26 cellular contexts compared by ENCODE assay signal in the genomic region with DNA sequence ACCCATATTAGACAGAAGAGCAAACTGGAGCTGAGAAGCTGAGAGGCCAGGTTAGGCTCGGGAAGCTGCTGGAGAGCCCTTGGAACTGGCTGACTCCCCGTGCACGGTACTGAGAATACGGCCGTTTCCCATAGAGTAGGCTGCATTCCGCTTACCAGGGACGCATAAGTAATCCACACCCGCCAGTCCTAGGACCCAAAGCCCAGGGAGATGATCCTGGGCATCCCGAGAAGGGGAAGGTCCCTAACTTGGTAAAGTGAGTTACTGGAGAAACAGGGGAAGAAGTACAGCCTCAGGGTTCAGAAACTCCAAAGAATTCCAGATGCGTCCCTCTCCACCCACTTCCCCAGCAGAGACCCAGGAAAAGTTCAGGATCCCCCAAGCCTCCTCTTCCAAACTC. TPM values are rescaled to one million over a fixed set of nuclear protein-coding genes. Genes with fewer than 3 reads are reported as not detected.
A peak's percentile ranks its signal among the peaks of the same experiment; 100 is the strongest.
DNase-seq lines count a peak whose midpoint lies in the region; ATAC-seq and TF ChIP-seq lines count a peak whose summit lies in the region.
"Had no signal": no experiment of that assay in that cellular context is flagged by ENCODE, and none has a peak within 500 bp of the region (broad histone marks: within the 10 kb centered on the region; RNA-seq: fewer than 3 reads in every experiment).

No MANE protein-coding gene starts in this region.

- TF ChIP-seq CTCF in H9 (conservative IDR thresholded peaks at IDR 0.05) = no peak
- TF ChIP-seq CTCF in WTC11 (IDR thresholded peaks at IDR 0.05) = no peak
- TF ChIP-seq CTCF in smooth muscle cell (IDR thresholded peaks at IDR 0.05; ENCODE audit: borderline replicate concordance, insufficient read depth, poor library complexity, severe bottlenecking) = no peak

- no peaks in the 10 kb centered on the region for H3K79me1 ChIP-seq in H9 (ENCODE audit: insufficient read depth, low read depth, low read length, poor library complexity, severe bottlenecking)

- no peak overlapping the region for H3K18ac ChIP-seq in H9 (ENCODE audit: insufficient read length, low read depth, low read length)

- H3K79me2 ChIP-seq in H9 (ENCODE audit: insufficient read depth, low read length) = no peaks in the 10 kb centered on the region
- H3K79me2 ChIP-seq in smooth muscle cell (ENCODE audit: low read depth) = no peaks in the 10 kb centered on the region

- H4K5ac ChIP-seq in H9 (ENCODE audit: insufficient read length, low read depth, low read length) = no peak overlapping the region

- H3K27ac Mint-ChIP-seq in H9 (no peak overlapping the region), WTC11 (no peak overlapping the region)
- H3K27ac Mint-ChIP-seq in activated CD8-positive, alpha-beta T cell treated with anti-CD3 and anti-CD28 coated beads, Interleukin-2, amount 10 ng/mL, durations not matched to agents 7 days and 5 days = no peak overlapping the region
- H3K27ac Mint-ChIP-seq: activated T-cell treated with anti-CD3 and anti-CD28 coated beads, Interleukin-2, amount 50 U/mL, for 24 hours; CD14-positive monocyte; effector memory CD8-positive, alpha-beta T cell; stimulated activated memory B cell treated with anti-CD40 and anti-IgM and Interleukin-4, amounts not matched to agents 10 μg/mL and 1 μg/mL and 100 μg/mL, for 72 hours; T-cell had no signal

- POLR2A ChIA-PET in WTC11 (lab: Charles Lee) = no interaction called here
- POLR2A ChIA-PET in activated CD8-positive, alpha-beta T cell treated with anti-CD3 and anti-CD28 coated beads, Interleukin-2, amount 10 ng/mL, durations not matched to agents 7 days and 5 days (lab: Charles Lee) = no interaction called here

- H3K9ac ChIP-seq in H9 (ENCODE audit: extremely low read depth, insufficient read length, low read length) = no peak overlapping the region
- no peak overlapping the region for H3K9ac ChIP-seq in iPS-20b (ENCODE audit: low read depth, low read length)
- H3K9ac ChIP-seq in smooth muscle cell (ENCODE audit: low read depth) = no peak overlapping the region

- H3T11ph ChIP-seq in H9 (ENCODE audit: low read length) = no peak overlapping the region

- no peak overlapping the region for H3K56ac ChIP-seq in H9 (ENCODE audit: insufficient read length, low read depth, low read length)

- peaks cover 11% of the 10 kb centered on the region for H3K23me2 ChIP-seq in H9 (ENCODE audit: insufficient read length, low read depth, low read length, poor library complexity, severe bottlenecking)

- peaks cover 37% of the 10 kb centered on the region for H3K27me3 ChIP-seq in H9 (ENCODE audit: insufficient read depth, low read length)
- H3K27me3 ChIP-seq in iPS-20b (ENCODE audit: insufficient read depth, low read length) = peaks cover 89% of the 10 kb centered on the region
- H3K27me3 ChIP-seq in smooth muscle cell (ENCODE audit: low read depth) = peaks cover 93% of the 10 kb centered on the region
- H3K27me3 ChIP-seq: testis had no signal

- H2BK5ac ChIP-seq in H9 (ENCODE audit: insufficient read length, low read length) = no peak overlapping the region

- peak; percentile 23 for ATAC-seq in WTC11
- no peak for ATAC-seq in activated CD8-positive, alpha-beta T cell treated with anti-CD3 and anti-CD28 coated beads, Interleukin-2, amount 10 ng/mL, durations not matched to agents 7 days and 5 days
- ATAC-seq: effector memory CD8-positive, alpha-beta T cell; stimulated activated memory B cell treated with anti-CD40 and anti-IgM and Interleukin-4, amounts not matched to agents 10 μg/mL and 1 μg/mL and 100 μg/mL, for 72 hours; T-cell had no signal

- peaks cover 26% of the 10 kb centered on the region in 2 experiments for H3K4me1 Mint-ChIP-seq in H9
- peaks cover 15% of the 10 kb centered on the region for H3K4me1 Mint-ChIP-seq in WTC11
- no peaks in the 10 kb centered on the region for H3K4me1 Mint-ChIP-seq in activated CD8-positive, alpha-beta T cell treated with anti-CD3 and anti-CD28 coated beads, Interleukin-2, amount 10 ng/mL, durations not matched to agents 7 days and 5 days (ENCODE audit: low read depth)
- H3K4me1 Mint-ChIP-seq: CD14-positive monocyte; stimulated activated memory B cell treated with anti-CD40 and anti-IgM and Interleukin-4, amounts not matched to agents 10 μg/mL and 1 μg/mL and 100 μg/mL, for 72 hours had no signal

- H3K36me3 Mint-ChIP-seq in H9 (ENCODE audit: insufficient read depth in 1 of 3, low read depth in 3 of 3) (no peaks in the 10 kb centered on the region; a peak in 1 of 7 replicates), WTC11 (no peaks in the 10 kb centered on the region)
- H3K36me3 Mint-ChIP-seq in activated CD8-positive, alpha-beta T cell treated with anti-CD3 and anti-CD28 coated beads, Interleukin-2, amount 10 ng/mL, durations not matched to agents 7 days and 5 days (ENCODE audit: low read depth) = no peaks in the 10 kb centered on the region
- H3K36me3 Mint-ChIP-seq: CD14-positive monocyte; stimulated activated memory B cell treated with anti-CD40 and anti-IgM and Interleukin-4, amounts not matched to agents 10 μg/mL and 1 μg/mL and 100 μg/mL, for 72 hours; T-cell had no signal

- H3K4me3 Mint-ChIP-seq in H9 (peak overlapping the region; percentile 67 to 86), WTC11 (peak overlapping the region; percentile 60)
- no peak overlapping the region for H3K4me3 Mint-ChIP-seq in activated CD8-positive, alpha-beta T cell treated with anti-CD3 and anti-CD28 coated beads, Interleukin-2, amount 10 ng/mL, durations not matched to agents 7 days and 5 days
- H3K4me3 Mint-ChIP-seq: activated T-cell treated with anti-CD3 and anti-CD28 coated beads, Interleukin-2, amount 50 U/mL, for 24 hours; effector memory CD8-positive, alpha-beta T cell; stimulated activated memory B cell treated with anti-CD40 and anti-IgM and Interleukin-4, amounts not matched to agents 10 μg/mL and 1 μg/mL and 100 μg/mL, for 72 hours; T-cell had no signal

- H3K4me1 ChIP-seq in H9 (ENCODE audit: insufficient read depth, low read length) = peaks cover 2% of the 10 kb centered on the region; the same call in 1 of the 2 replicates
- peaks cover 7% of the 10 kb centered on the region; the same call in 1 of the 2 replicates for H3K4me1 ChIP-seq in iPS-20b (ENCODE audit: insufficient read depth, low read length)
- H3K4me1 ChIP-seq in smooth muscle cell (ENCODE audit: low read depth) = peaks cover 4% of the 10 kb centered on the region
- H3K4me1 ChIP-seq: testis had no signal

- DNase-seq in H9 (no peak), WTC11 (ENCODE audit: low spot score) (no peak), smooth muscle cell (lab: John Stamatoyannopoulos, UW; ENCODE audit: unreplicated experiment) (no peak), DMS53 treated with DMSO at 0.1 percent for 48 hours (lab: John Stamatoyannopoulos, UW; ENCODE audit: unreplicated experiment) (no peak), cerebellar nuclear complex (lab: John Stamatoyannopoulos, UW) (no peak)
- no peak for DNase-seq in activated CD8-positive, alpha-beta T cell treated with anti-CD3 and anti-CD28 coated beads, Interleukin-2, amount 10 ng/mL, durations not matched to agents 7 days and 5 days
- DNase-seq: activated CD8-positive, alpha-beta memory T cell treated with anti-CD3 and anti-CD28 coated beads for 24 hours; activated T-cell treated with anti-CD3 and anti-CD28 coated beads, Interleukin-2, amount 50 U/mL, for 24 hours; Calu3; effector memory CD8-positive, alpha-beta T cell; hypothalamus; kidney; NCI-H2081; NCI-H226; SHP77 treated with DMSO at 0.1 percent for 48 hours; T-cell; testis had no signal

- no peak overlapping the region for H3K4ac ChIP-seq in H9 (ENCODE audit: low read depth, low read length)

- no peak overlapping the region for H4K91ac ChIP-seq in H9 (ENCODE audit: insufficient read length, low read depth, low read length)

- H2AFZ ChIP-seq in H9 (ENCODE audit: low read length) = no peak overlapping the region
- H2AFZ ChIP-seq in smooth muscle cell (ENCODE audit: low read depth) = no peak overlapping the region

- H2BK15ac ChIP-seq in H9 (ENCODE audit: low read depth, low read length) = no peak overlapping the region

- no peak overlapping the region for H3K23ac ChIP-seq in H9 (ENCODE audit: insufficient read length, low read depth, low read length)

- no peaks in the 10 kb centered on the region for H3F3A ChIP-seq in smooth muscle cell (ENCODE audit: low read depth)

- no peak overlapping the region for H3K27ac ChIP-seq in H9 (ENCODE audit: insufficient read length, low read depth, low read length)
- no peak overlapping the region for H3K27ac ChIP-seq in iPS-20b (ENCODE audit: low read length)
- H3K27ac ChIP-seq in smooth muscle cell (ENCODE audit: low read depth) = no peak overlapping the region
- H3K27ac ChIP-seq: esophagus muscularis mucosa, skin epidermis, testis had no signal

- H3K4me3 ChIP-seq in iPS-20b (ENCODE audit: low read length) (peak overlapping the region; percentile 59), smooth muscle cell (peak overlapping the region; percentile 38)
- H3K4me3 ChIP-seq: esophagus muscularis mucosa, lung had no signal

- H2BK120ac ChIP-seq in H9 (ENCODE audit: low read depth, low read length, poor library complexity, severe bottlenecking) = no peak overlapping the region

- no CpG with 5 or more reads among the region's 10 CpGs for WGBS in H9 (ENCODE audit: extremely low coverage, insufficient read length, low lambda C conversion rate)
- 25% methylated on average over 10 of the region's 10 CpGs for WGBS in smooth muscle cell (ENCODE audit: low lambda C conversion rate)

- H2BK12ac ChIP-seq in H9 (ENCODE audit: insufficient read length, low read depth, low read length) = no peak overlapping the region

- H4K8ac ChIP-seq in H9 (replicated peaks; ENCODE audit: insufficient read length, low read depth, low read length) = no peak overlapping the region

- no peak overlapping the region for H3K14ac ChIP-seq in H9 (ENCODE audit: insufficient read depth, low read length)

- H3K36me3 ChIP-seq in iPS-20b (ENCODE audit: insufficient read depth, low read depth, low read length) (no peaks in the 10 kb centered on the region), smooth muscle cell (ENCODE audit: low read depth) (no peaks in the 10 kb centered on the region)
- H3K36me3 ChIP-seq: esophagus muscularis mucosa had no signal

- H3K4me2 ChIP-seq in H9 (ENCODE audit: insufficient read depth, insufficient read length, low read length) = peak overlapping the region; percentile 50
- H3K4me2 ChIP-seq in smooth muscle cell = peak overlapping the region; percentile 84

- CTCF ChIA-PET in WTC11 (lab: Charles Lee) = interaction anchor here (1.3 kb wide), 1 partner anchor 72 kb away, joined by 6 read pairs; the partner anchor contains the start of gene PDPN
- CTCF ChIA-PET in activated CD8-positive, alpha-beta T cell treated with anti-CD3 and anti-CD28 coated beads, Interleukin-2, amount 10 ng/mL, durations not matched to agents 7 days and 5 days (lab: Charles Lee) = no interaction called here

- H2AK5ac ChIP-seq in H9 (ENCODE audit: insufficient read length, low read length) = no peak overlapping the region

- H3K9me3 ChIP-seq in H9 (ENCODE audit: control insufficient read depth, low read depth, low read length) (no peaks in the 10 kb centered on the region), iPS-20b (ENCODE audit: insufficient read depth, low read depth, low read length) (no peaks in the 10 kb centered on the region), smooth muscle cell (replicated peaks; ENCODE audit: low read depth) (no peaks in the 10 kb centered on the region)
- H3K9me3 ChIP-seq: esophagus muscularis mucosa, testis had no signal

- H4K20me1 ChIP-seq in H9 (ENCODE audit: control insufficient read depth, insufficient read depth, insufficient read length) (no peaks in the 10 kb centered on the region), smooth muscle cell (ENCODE audit: low read depth) (no peaks in the 10 kb centered on the region)

- H3K9me3 Mint-ChIP-seq in H9 = peaks cover 0 to 2% of the 10 kb centered on the region in 2 experiments; a peak in 2 of 5 replicates
- H3K9me3 Mint-ChIP-seq in WTC11 = no peaks in the 10 kb centered on the region
- no peaks in the 10 kb centered on the region for H3K9me3 Mint-ChIP-seq in activated CD8-positive, alpha-beta T cell treated with anti-CD3 and anti-CD28 coated beads, Interleukin-2, amount 10 ng/mL, durations not matched to agents 7 days and 5 days (ENCODE audit: insufficient read depth)
- H3K9me3 Mint-ChIP-seq: activated T-cell treated with anti-CD3 and anti-CD28 coated beads, Interleukin-2, amount 50 U/mL, for 24 hours; effector memory CD8-positive, alpha-beta T cell; stimulated activated memory B cell treated with anti-CD40 and anti-IgM and Interleukin-4, amounts not matched to agents 10 μg/mL and 1 μg/mL and 100 μg/mL, for 72 hours; T-cell had no signal

- H3K27me3 Mint-ChIP-seq in H9 (ENCODE audit: low read depth) = peaks cover 90% of the 10 kb centered on the region
- peaks cover 85% of the 10 kb centered on the region for H3K27me3 Mint-ChIP-seq in WTC11 (ENCODE audit: low read depth)
- H3K27me3 Mint-ChIP-seq in activated CD8-positive, alpha-beta T cell treated with anti-CD3 and anti-CD28 coated beads, Interleukin-2, amount 10 ng/mL, durations not matched to agents 7 days and 5 days (ENCODE audit: low read depth) = peaks cover 30% of the 10 kb centered on the region

- no peak overlapping the region for H2BK20ac ChIP-seq in H9 (ENCODE audit: low read depth, low read length, poor library complexity, severe bottlenecking)

RNA-seq across cellular contexts. Expression of gene LRRC38, which starts 1.3 kb away (rescaled TPM):
- 0.72 and 0.86 TPM in 2 replicates for total RNA-seq in H9 (2021)
- 0.15 to 0.25 TPM (median 0.16 TPM) in 3 replicates for total RNA-seq in WTC11 (2021)
- total RNA-seq in smooth muscle cell = 0.13 TPM in 1 of 2 replicates, not detected in the other
- polyA plus RNA-seq in smooth muscle cell = 0.39 and 0.86 TPM in 2 replicates
- total RNA-seq in activated CD8-positive, alpha-beta T cell treated with anti-CD3 and anti-CD28 coated beads, Interleukin-2, amount 10 ng/mL, durations not matched to agents 7 days and 5 days = not detected
- total RNA-seq: Calu3, frontal cortex, kidney, lung, MCF 10A, pulmonary artery endothelial cell had no signal
- polyA plus RNA-seq: CD14-positive monocyte had no signal
